20 cellular contexts compared by ENCODE assay signal in the genomic region with DNA sequence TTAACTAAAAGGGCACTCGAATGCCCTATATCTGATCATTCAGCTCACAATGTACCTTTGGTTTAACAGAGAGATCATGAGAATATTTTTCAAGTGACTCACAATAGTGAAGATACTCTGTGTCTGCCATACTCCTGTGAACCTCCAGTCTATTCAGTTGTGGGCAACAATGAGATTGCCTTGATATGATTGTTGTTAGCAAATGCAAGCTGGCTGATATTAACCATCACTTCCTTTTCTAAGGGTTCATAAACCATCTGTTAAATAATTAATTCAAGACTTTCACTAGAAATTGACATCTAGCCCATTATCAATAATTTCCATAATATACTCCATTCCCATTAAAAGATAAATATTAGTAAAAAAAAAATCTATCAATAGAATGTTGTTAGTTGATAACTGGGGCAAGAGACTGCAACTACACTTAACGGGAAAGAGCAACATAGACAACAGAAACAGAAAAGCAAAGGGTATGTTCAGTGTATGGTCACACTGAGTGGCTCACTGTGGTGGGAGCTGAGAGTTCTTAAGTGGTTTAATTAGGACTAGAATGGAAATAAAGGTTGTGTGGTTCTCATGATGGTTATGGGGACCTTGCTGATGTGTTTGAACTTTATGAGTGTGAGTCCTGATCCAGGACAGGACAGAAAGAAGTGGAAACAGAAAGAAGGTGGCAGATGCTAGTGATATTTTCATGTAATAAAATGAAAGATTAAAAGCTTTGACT. TPM values are rescaled to one million over a fixed set of nuclear protein-coding genes. Genes with fewer than 3 reads are reported as not detected.
A peak's percentile ranks its signal among the peaks of the same experiment; 100 is the strongest.
DNase-seq lines count a peak whose midpoint lies in the region; ATAC-seq, FAIRE-seq and TF ChIP-seq lines count a peak whose summit lies in the region.
"Had no signal": no experiment of that assay in that cellular context is flagged by ENCODE, and none has a peak within 500 bp of the region (broad histone marks: within the 10 kb centered on the region; RNA-seq: fewer than 3 reads in every experiment).

No MANE protein-coding gene starts in this region.

- H3K27me3 ChIP-seq in astrocyte (ENCODE audit: insufficient read depth, low read length) (no peaks in the 10 kb centered on the region), colonic mucosa (no peaks in the 10 kb centered on the region)

- H3K4me3 ChIP-seq in astrocyte (ENCODE audit: insufficient read depth, low read depth, low read length), result no peak overlapping the region
- H3K4me3 ChIP-seq in colonic mucosa, result no peak overlapping the region

- H3K4me2 ChIP-seq in astrocyte (ENCODE audit: low read length), result no peak overlapping the region

- H3K9me3 ChIP-seq in astrocyte (ENCODE audit: insufficient read depth, low read depth, low read length) (no peaks in the 10 kb centered on the region), colonic mucosa (no peaks in the 10 kb centered on the region)

- no peaks in the 10 kb centered on the region for H3K36me3 Mint-ChIP-seq in astrocyte (ENCODE audit: low read depth, unreplicated experiment)
- H3K36me3 Mint-ChIP-seq: IgD-negative memory B cell had no signal

- H3K4me3 Mint-ChIP-seq in astrocyte (ENCODE audit: unreplicated experiment), result no peak overlapping the region
- H3K4me3 Mint-ChIP-seq: IgD-negative memory B cell had no signal

- no peaks in the 10 kb centered on the region for H4K20me1 ChIP-seq in astrocyte (ENCODE audit: insufficient read depth, low read length)

- H3K27me3 Mint-ChIP-seq in astrocyte (ENCODE audit: low read depth, unreplicated experiment), result no peaks in the 10 kb centered on the region

- in situ Hi-C loops in GM13977 (cut with MboI; ENCODE audit: low pct_unique_long_range_greater_than_20kb, low sequenced_read_pairs, unreplicated experiment), result loop anchor here (10.0 to 25.0 kb wide), 2 partner anchors 123 to 180 kb away; a partner anchor contains a TSS

- H3K27ac Mint-ChIP-seq in astrocyte (ENCODE audit: unreplicated experiment), result peak overlapping the region; percentile 48
- H3K27ac Mint-ChIP-seq: IgD-negative memory B cell had no signal

- H3K36me3 ChIP-seq in astrocyte (ENCODE audit: insufficient read depth, low read length), result no peaks in the 10 kb centered on the region
- no peaks in the 10 kb centered on the region for H3K36me3 ChIP-seq in colonic mucosa

- H3K4me1 ChIP-seq in astrocyte (ENCODE audit: insufficient read depth, low read length) (peaks cover 11% of the 10 kb centered on the region), colonic mucosa (no peaks in the 10 kb centered on the region)

- no peak for TF ChIP-seq CTCF in astrocyte (IDR thresholded peaks at IDR 0.05; ENCODE audit: insufficient read depth, low read depth, low read length)
- TF ChIP-seq CTCF in colonic mucosa (IDR thresholded peaks at IDR 0.05), result no peak
- no peak for TF ChIP-seq CTCF in GM13977 (IDR thresholded peaks at IDR 0.05; ENCODE audit: extremely low read depth, insufficient read depth, missing control alignments)

- no peak overlapping the region for H2AFZ ChIP-seq in astrocyte (ENCODE audit: low read depth, low read length)

- H3K27ac ChIP-seq in astrocyte (ENCODE audit: low read depth, low read length) (no peak overlapping the region), colonic mucosa (no peak overlapping the region)
- H3K27ac ChIP-seq: C4-2B, epithelial cell of prostate had no signal

- no peaks in the 10 kb centered on the region for H3K79me2 ChIP-seq in astrocyte (ENCODE audit: insufficient read depth, low read length)

- no peak overlapping the region for H3K9ac ChIP-seq in astrocyte (ENCODE audit: low read length)
- no peak overlapping the region for H3K9ac ChIP-seq in colonic mucosa (ENCODE audit: low read depth in 2 of 2, low read length in 2 of 2)

- intact Hi-C loops in colonic mucosa (cut with DNase I), result loop anchor here (5.0 kb wide), 1 partner anchor 188 kb away; no protein-coding TSS in a partner anchor

- no peak for FAIRE-seq in astrocyte (lab: Jason Lieb, UNC)
- FAIRE-seq: bronchial epithelial cell had no signal

- DNase-seq in astrocyte (ENCODE audit: low read depth) (no peak), NCI-H2196 treated with DMSO at 0.1 percent for 48 hours (lab: John Stamatoyannopoulos, UW; ENCODE audit: unreplicated experiment) (no peak), colonic mucosa (no peak), GM13977 (ENCODE audit: low spot score) (no peak)
- DNase-seq: hypothalamus; NCI-H2029 treated with DMSO at 0.1 percent for 48 hours; stimulated activated CD4-positive, alpha-beta T cell treated with anti-CD3 and anti-CD28 coated beads, Interleukin-12 subunit alpha, Interleukin-12 subunit beta, amount 100 ng/mL, for 4 hours; T-helper 9 cell had no signal

- no peaks in the 10 kb centered on the region for H3K9me3 Mint-ChIP-seq in astrocyte (ENCODE audit: unreplicated experiment)
- H3K9me3 Mint-ChIP-seq: IgD-negative memory B cell had no signal

- ATAC-seq in GM18498 (IDR thresholded peaks at IDR 0.05; ENCODE audit: unreplicated experiment) (peak; percentile 68), GM19438 (IDR thresholded peaks at IDR 0.05; ENCODE audit: low read depth, unreplicated experiment) (peak; percentile 52), HG03135 (IDR thresholded peaks at IDR 0.05; ENCODE audit: unreplicated experiment) (peak; percentile 75), HG03342 (IDR thresholded peaks at IDR 0.05; ENCODE audit: unreplicated experiment) (no peak)
- ATAC-seq: Panc1 had no signal

- H3K4me1 Mint-ChIP-seq in astrocyte (ENCODE audit: low read depth, unreplicated experiment), result peaks cover 27% of the 10 kb centered on the region

RNA-seq across cellular contexts. Expression of a gene that starts 11.9 kb away (rescaled TPM):
- not detected in 2 replicates for total RNA-seq in astrocyte
- total RNA-seq in colonic mucosa, result under 1 TPM; 0.42 to 0.69 TPM
- total RNA-seq: bronchial epithelial cell, G401, lung microvascular endothelial cell, osteocyte had no signal

RNA-seq across cellular contexts. Expression of a gene that starts 38.2 kb away (rescaled TPM):
- total RNA-seq in astrocyte, result 0.07 and 0.09 TPM in 2 replicates
- total RNA-seq in colonic mucosa, result under 1 TPM in 1 of 2 donors, not detected in 1; 0.15 TPM
- total RNA-seq: G401, lung microvascular endothelial cell, osteocyte had no signal
